In genomic region chr19:42563352-42564210, GRCh38 we compare ENCODE assay signal across 9 cellular contexts. TPM values are rescaled to one million over a fixed set of nuclear protein-coding genes. Genes with fewer than 3 reads are reported as not detected.
A peak's percentile ranks its signal among the peaks of the same experiment; 100 is the strongest.
DNase-seq lines count a peak whose midpoint lies in the region; ATAC-seq and TF ChIP-seq lines count a peak whose summit lies in the region.
"Had no signal": no experiment of that assay in that cellular context is flagged by ENCODE, and none has a peak within 500 bp of the region (broad histone marks: within the 10 kb centered on the region; RNA-seq: fewer than 3 reads in every experiment).

No MANE protein-coding gene starts in this region.

- H3K4me3 ChIP-seq in left ventricle myocardium inferior, result no peak overlapping the region
- H3K4me3 ChIP-seq in sigmoid colon, result no peak overlapping the region

- no peak for TF ChIP-seq EP300 in sigmoid colon (IDR thresholded peaks at IDR 0.05)

- no peaks in the 10 kb centered on the region for H3K36me3 Mint-ChIP-seq in activated naive CD8-positive, alpha-beta T cell treated with anti-CD3 and anti-CD28 coated beads, Interleukin-2, amount 50 U/mL, for 24 hours (ENCODE audit: low read depth)

- H3K9me3 ChIP-seq in left ventricle myocardium inferior (replicated peaks) (no peaks in the 10 kb centered on the region), sigmoid colon (no peaks in the 10 kb centered on the region)

- no peak for TF ChIP-seq POLR2A in sigmoid colon (IDR thresholded peaks at IDR 0.05)

- intact Hi-C loops in left ventricle myocardium inferior (cut with micrococcal nuclease) (no loop called here), sigmoid colon (cut with DNase I) (no loop called here)

- no peak overlapping the region for H3K27ac Mint-ChIP-seq in activated naive CD8-positive, alpha-beta T cell treated with anti-CD3 and anti-CD28 coated beads, Interleukin-2, amount 50 U/mL, for 24 hours

- H3K27me3 ChIP-seq in left ventricle myocardium inferior (ENCODE audit: low read depth) (peaks cover 16% of the 10 kb centered on the region), sigmoid colon (peaks cover 0 to 13% (median 0%) of the 10 kb centered on the region in 3 donors)

- DNase-seq in Caki2 (ENCODE audit: low read depth) (peak; percentile 22), GM19240 (ENCODE audit: insufficient read length, low spot score) (peak; percentile 35), NCI-H2227 (lab: John Stamatoyannopoulos, UW; ENCODE audit: unreplicated experiment) (peak; percentile 79), left ventricle myocardium inferior (no peak), sigmoid colon (no peak), activated gamma-delta T cell (lab: John Stamatoyannopoulos, UW) (no peak), omental fat pad (ENCODE audit: low spot score) (no peak)
- DNase-seq in activated naive CD8-positive, alpha-beta T cell treated with anti-CD3 and anti-CD28 coated beads, Interleukin-2, amount 50 U/mL, for 24 hours, result peak; percentile 16

- peaks cover 11% of the 10 kb centered on the region for H3K27me3 Mint-ChIP-seq in activated naive CD8-positive, alpha-beta T cell treated with anti-CD3 and anti-CD28 coated beads, Interleukin-2, amount 50 U/mL, for 24 hours

- TF ChIP-seq CTCF in left ventricle myocardium inferior (IDR thresholded peaks at IDR 0.05; ENCODE audit: borderline replicate concordance) (peak; percentile 72), sigmoid colon (IDR thresholded peaks at IDR 0.05) (peak; percentile 9 to 59 (median 42)), omental fat pad (IDR thresholded peaks at IDR 0.05) (no peak)

- H3K27ac ChIP-seq in left ventricle myocardium inferior (replicated peaks) (no peak overlapping the region), sigmoid colon (no peak overlapping the region)

- no peaks in the 10 kb centered on the region for H3K36me3 ChIP-seq in left ventricle myocardium inferior
- no peaks in the 10 kb centered on the region for H3K36me3 ChIP-seq in sigmoid colon

- H3K4me3 Mint-ChIP-seq in activated naive CD8-positive, alpha-beta T cell treated with anti-CD3 and anti-CD28 coated beads, Interleukin-2, amount 50 U/mL, for 24 hours, result no peak overlapping the region

- no peaks in the 10 kb centered on the region for H3K9me3 Mint-ChIP-seq in activated naive CD8-positive, alpha-beta T cell treated with anti-CD3 and anti-CD28 coated beads, Interleukin-2, amount 50 U/mL, for 24 hours

- H3K4me1 Mint-ChIP-seq in activated naive CD8-positive, alpha-beta T cell treated with anti-CD3 and anti-CD28 coated beads, Interleukin-2, amount 50 U/mL, for 24 hours, result peaks cover 9% of the 10 kb centered on the region

- H3K4me1 ChIP-seq in left ventricle myocardium inferior (peaks cover 16% of the 10 kb centered on the region), sigmoid colon (peaks cover 0 to 5% (median 3%) of the 10 kb centered on the region in 4 donors)

- peak; percentile 71 for ATAC-seq in activated naive CD8-positive, alpha-beta T cell treated with anti-CD3 and anti-CD28 coated beads, Interleukin-2, amount 50 U/mL, for 24 hours
- no peak for ATAC-seq in omental fat pad (ENCODE audit: low FRiP score)

- in situ Hi-C loops in Caki2 (cut with HindIII; ENCODE audit: low pct_unique_long_range_greater_than_20kb, low sequenced_read_pairs), result no loop called here

- WGBS in sigmoid colon, 2 donors, result 14 to 20% methylated on average over 7 of the region's 7 CpGs

RNA-seq across cellular contexts. Expression of gene CEACAM8, which starts 31.1 kb away (rescaled TPM):
- total RNA-seq in Caki2 (2014; rRNA removed; shearing (Covaris generic); ENCODE audit: low replicate concordance), result not detected in 2 replicates
- total RNA-seq in left ventricle myocardium inferior, result not detected
- total RNA-seq in sigmoid colon, result not detected
- under 1 TPM in 2 of 3 donors, not detected in 1; 0.69 to 0.76 TPM for polyA plus RNA-seq in sigmoid colon
- under 1 TPM in 1 of 4 donors, not detected in 3; 0.79 TPM for total RNA-seq in omental fat pad
- total RNA-seq: T-helper 2 cell treated with Interferon-gamma antibody and Interleukin-4, amounts not matched to agents 100 ng/mL and 5 ng/mL, for 36 hours had no signal

RNA-seq across cellular contexts. Expression of gene CEACAM1, which starts 35.3 kb away (rescaled TPM):
- 0.09 TPM in 1 of 2 replicates, not detected in the other for total RNA-seq in Caki2 (2014; rRNA removed; shearing (Covaris generic); ENCODE audit: low replicate concordance)
- total RNA-seq in left ventricle myocardium inferior, result 3.4 TPM
- 1 to 10 TPM in 1 of 4 donors, under 1 TPM in 3; 0.55 to 2.4 (median 0.69) TPM for total RNA-seq in sigmoid colon
- polyA plus RNA-seq in sigmoid colon, result 100 to 1,000 TPM in 2 of 3 donors, 10 to 100 TPM in 1; 51.1 to 444 (median 148) TPM
- total RNA-seq in omental fat pad, result 10 to 100 TPM in 3 of 4 donors, 1 to 10 TPM in 1; 2.4 to 36.9 (median 23.0) TPM

Comparison
In these comparisons a context has a peak if more than half of its experiments do, and no peak if none do; other contexts are left out.
1. DNase-seq: peak in Caki2 (single experiment), GM19240 (single experiment), NCI-H2227 (single experiment) and activated naive CD8-positive, alpha-beta T cell treated with anti-CD3 and anti-CD28 coated beads, Interleukin-2, amount 50 U/mL, for 24 hours (single experiment); none in left ventricle myocardium inferior (single experiment), sigmoid colon (single experiment), activated gamma-delta T cell (single experiment) and omental fat pad (single experiment).
2. CTCF ChIP-seq: peak in left ventricle myocardium inferior (single experiment) and sigmoid colon (4 of 4); none in omental fat pad (0 of 3).